Comparison of ENCODE assay signal across 10 cellular contexts in genomic region chr2:222038086-222038802, GRCh38.
DNase-seq lines count a peak whose midpoint lies in the region; ATAC-seq and TF ChIP-seq lines count a peak whose summit lies in the region.
"Had no signal": no experiment of that assay in that cellular context is flagged by ENCODE, and none has a peak within 500 bp of the region (broad histone marks: within the 10 kb centered on the region; RNA-seq: fewer than 3 reads in every experiment).

No MANE protein-coding gene starts in this region.

- POLR2A ChIA-PET in OCI-LY7 (lab: Charles Lee): interaction anchor here (0.8 to 1.6 kb wide), 3 partner anchors 10 to 29 kb away, joined by 3 to 8 read pairs (median 4); no protein-coding TSS in a partner anchor
- POLR2A ChIA-PET in CD4-positive, alpha-beta T cell (lab: Charles Lee): no interaction called here

- H3K36me3 ChIP-seq in OCI-LY7 (ENCODE audit: insufficient read depth, low read length): no peaks in the 10 kb centered on the region

- no peaks in the 10 kb centered on the region for H3K9me3 Mint-ChIP-seq in CD4-positive, alpha-beta T cell

- H3K36me3 Mint-ChIP-seq in CD4-positive, alpha-beta T cell (ENCODE audit: low read depth): no peaks in the 10 kb centered on the region

- H3K27ac ChIP-seq in OCI-LY7 (ENCODE audit: low read depth, low read length, poor library complexity, severe bottlenecking) (no peak overlapping the region), foreskin keratinocyte (no peak overlapping the region)
- no peak overlapping the region for H3K27ac ChIP-seq in CD4-positive, alpha-beta T cell (ENCODE audit: low read depth, low read length)

- H3K27me3 ChIP-seq in foreskin keratinocyte: no peaks in the 10 kb centered on the region
- H3K27me3 ChIP-seq in CD4-positive, alpha-beta T cell (ENCODE audit: control insufficient read depth, insufficient read depth, low read length): no peaks in the 10 kb centered on the region

- in situ Hi-C loops in GM13976 (cut with MboI; ENCODE audit: low sequenced_read_pairs, unreplicated experiment): no loop called here

- no peaks in the 10 kb centered on the region for H3K27me3 Mint-ChIP-seq in CD4-positive, alpha-beta T cell

- TF ChIP-seq CTCF in GM13976 (IDR thresholded peaks at IDR 0.05; ENCODE audit: borderline replicate concordance, control extremely low read depth, extremely low read depth, insufficient read depth, missing control alignments) (peak; percentile 10), OCI-LY7 (conservative IDR thresholded peaks at IDR 0.05; ENCODE audit: low read length) (peak; percentile 64), foreskin keratinocyte (conservative IDR thresholded peaks at IDR 0.05) (peak; percentile 56)
- TF ChIP-seq CTCF in CD4-positive, alpha-beta T cell (IDR thresholded peaks at IDR 0.05): no peak

- H3K9me2 ChIP-seq in OCI-LY7 (ENCODE audit: insufficient read depth, low read length): no peaks in the 10 kb centered on the region

- BruUV-seq in OCI-LY7 (replicated peaks; lab: Mats Ljungman, UMichigan): no TSS peak

- intact Hi-C loops in OCI-LY7 (cut with micrococcal nuclease; ENCODE audit: unreplicated experiment): no loop called here
- intact Hi-C loops in left colon (cut with DNase I, micrococcal nuclease): no loop called here
- intact Hi-C loops in CD4-positive, alpha-beta T cell (cut with DNase I, micrococcal nuclease): no loop called here

- no peak overlapping the region for H3K4me2 ChIP-seq in OCI-LY7 (ENCODE audit: low read length)

- no peaks in the 10 kb centered on the region for H3K9me3 ChIP-seq in OCI-LY7 (ENCODE audit: low read length)
- H3K9me3 ChIP-seq in CD4-positive, alpha-beta T cell (ENCODE audit: control insufficient read depth, low read length): no peaks in the 10 kb centered on the region

- no peaks in the 10 kb centered on the region for H3K79me2 ChIP-seq in OCI-LY7 (ENCODE audit: insufficient read depth, low read depth, low read length)

- no peak overlapping the region for H3K4me3 ChIP-seq in OCI-LY7 (ENCODE audit: low read depth, low read length, poor library complexity, severe bottlenecking)

- no peak overlapping the region for H2AFZ ChIP-seq in OCI-LY7 (ENCODE audit: low read length)

- CTCF ChIA-PET in OCI-LY7 (lab: Charles Lee; ENCODE audit: unreplicated experiment): no interaction called here
- CTCF ChIA-PET in CD4-positive, alpha-beta T cell (lab: Charles Lee): no interaction called here

- H3K4me3 Mint-ChIP-seq in CD4-positive, alpha-beta T cell: no peak overlapping the region

- no peaks in the 10 kb centered on the region for H3K4me1 Mint-ChIP-seq in CD4-positive, alpha-beta T cell (ENCODE audit: low read depth)

- no peaks in the 10 kb centered on the region for H4K20me1 ChIP-seq in OCI-LY7 (ENCODE audit: insufficient read depth, low read length)

- ATAC-seq in foreskin keratinocyte: peak; percentile 42
- no peak for ATAC-seq in left colon
- ATAC-seq in CD4-positive, alpha-beta T cell (ENCODE audit: poor library complexity): no peak
- ATAC-seq in GM19467 (IDR thresholded peaks at IDR 0.05; ENCODE audit: unreplicated experiment): no peak
- ATAC-seq in HG03045 (IDR thresholded peaks at IDR 0.05; ENCODE audit: unreplicated experiment): no peak

- DNase-seq in AG08395 (ENCODE audit: low spot score) (peak; percentile 26), GM13976 (ENCODE audit: low spot score) (no peak), OCI-LY7 (ENCODE audit: low spot score) (no peak), foreskin keratinocyte (peak; percentile 9 to 39), left colon (no peak)
- no peak for DNase-seq in CD4-positive, alpha-beta T cell
- DNase-seq: activated T-cell treated with anti-CD3 and anti-CD28 coated beads for 4 hours, NCI-H187 treated with DMSO at 0.1 percent for 48 hours had no signal

- H3K4me1 ChIP-seq in OCI-LY7 (ENCODE audit: insufficient read depth, low read length, poor library complexity, severe bottlenecking) (no peaks in the 10 kb centered on the region), foreskin keratinocyte (no peaks in the 10 kb centered on the region)

- no peak overlapping the region for H3K27ac Mint-ChIP-seq in CD4-positive, alpha-beta T cell

Comparison
In these comparisons a context has a peak if more than half of its experiments do, and no peak if none do; other contexts are left out.
1. DNase-seq: peak in AG08395 (single experiment) and foreskin keratinocyte (2 of 2); none in GM13976 (single experiment), OCI-LY7 (single experiment), left colon (0 of 2) and CD4-positive, alpha-beta T cell (0 of 10).